9 cellular contexts compared by ENCODE assay signal in the genomic region with DNA sequence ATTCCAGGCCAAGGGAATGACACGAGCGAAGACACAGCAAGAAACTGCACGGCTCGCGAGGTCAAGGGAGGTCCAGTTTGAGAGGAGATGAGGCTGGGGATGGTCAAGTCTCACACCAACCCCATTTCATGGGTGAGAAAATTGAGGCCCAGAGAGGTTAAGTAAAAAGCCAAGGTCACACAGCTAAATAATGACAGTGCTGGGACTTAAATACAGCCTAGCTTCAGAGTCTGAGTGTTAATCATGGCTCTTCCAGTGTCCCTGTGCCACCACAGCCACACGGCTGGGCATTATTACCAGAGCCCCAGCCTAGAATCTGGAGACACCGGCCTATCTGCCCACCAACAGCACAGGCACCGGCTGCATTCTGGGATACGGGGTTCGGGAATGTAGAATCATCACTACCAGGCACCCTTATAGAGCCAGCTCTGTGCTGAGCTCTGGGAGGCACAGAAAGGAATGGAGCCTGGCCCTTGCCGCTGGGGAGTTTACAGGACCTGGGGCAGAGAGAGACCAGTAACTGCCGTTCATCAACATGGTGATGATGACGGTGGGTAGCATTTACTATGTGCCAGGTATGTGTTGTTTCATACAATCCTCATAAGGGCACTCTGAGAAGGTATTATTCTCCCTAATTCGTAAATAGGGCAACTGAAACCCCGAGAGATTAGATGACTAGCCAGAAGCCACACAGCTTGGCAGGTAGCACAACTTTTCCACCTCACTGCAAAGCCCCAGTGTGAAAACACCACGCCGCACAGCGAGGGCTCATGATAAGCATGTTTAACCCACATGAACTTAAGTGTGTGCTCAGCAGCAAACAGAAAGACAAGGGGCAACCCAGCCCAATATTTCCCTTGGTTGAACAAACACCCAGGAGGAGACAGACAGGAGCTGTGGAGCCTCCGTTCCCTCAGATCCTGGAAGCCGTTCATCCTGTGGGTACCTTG. TPM values are rescaled to one million over a fixed set of nuclear protein-coding genes. Genes with fewer than 3 reads are reported as not detected.
DNase-seq lines count a peak whose midpoint lies in the region; ATAC-seq and TF ChIP-seq lines count a peak whose summit lies in the region.
"Had no signal": no experiment of that assay in that cellular context is flagged by ENCODE, and none has a peak within 500 bp of the region (broad histone marks: within the 10 kb centered on the region; RNA-seq: fewer than 3 reads in every experiment).

No MANE protein-coding gene starts in this region.

- intact Hi-C loops in CD8-positive, alpha-beta T cell (cut with DNase I, micrococcal nuclease), result loop anchor here (2.0 to 5.0 kb wide), 7 partner anchors 19 to 181 kb away; partner anchors contain the start of genes CCDC86 (in 1 of the 2) and CD6 (in 1 of the 2)

- H4K8ac ChIP-seq in neuronal stem cell (ENCODE audit: low read depth, low read length), result no peak overlapping the region

- CTCF ChIA-PET in CD8-positive, alpha-beta T cell (lab: Charles Lee), result interaction anchor here (1.0 to 2.1 kb wide), 10 partner anchors 12 to 191 kb away, joined by 3 to 14 read pairs (median 4); partner anchors contain the start of gene CD6

- peak overlapping the region; percentile 95 for H3K27ac Mint-ChIP-seq in CD8-positive, alpha-beta T cell
- peak overlapping the region in 2 of 6 donors; percentile 13 to 36 for H3K27ac Mint-ChIP-seq in immature natural killer cell
- H3K27ac Mint-ChIP-seq: nephron had no signal

- no peak overlapping the region for H3K23ac ChIP-seq in neuronal stem cell (ENCODE audit: low read depth, low read length, poor library complexity)

- no peak overlapping the region for H3K4ac ChIP-seq in neuronal stem cell (ENCODE audit: low read length)

- peak overlapping the region; percentile 38 for H2BK15ac ChIP-seq in neuronal stem cell (ENCODE audit: low read length)

- H3K9ac ChIP-seq in NT2/D1 (ENCODE audit: insufficient read length, low read depth), result peak overlapping the region; percentile 50
- no peak overlapping the region for H3K9ac ChIP-seq in neuronal stem cell (ENCODE audit: low read depth, low read length, poor library complexity)

- H2AK5ac ChIP-seq in neuronal stem cell (ENCODE audit: low read depth, low read length), result no peak overlapping the region

- H3K9me3 ChIP-seq in CD8-positive, alpha-beta T cell (ENCODE audit: low read length), result no peaks in the 10 kb centered on the region
- H3K9me3 ChIP-seq in NT2/D1 (ENCODE audit: insufficient read depth, low read length), result no peaks in the 10 kb centered on the region
- H3K9me3 ChIP-seq in neuronal stem cell (replicated peaks in 1 of 2; ENCODE audit: control insufficient read depth in 2 of 2, insufficient read depth in 1 of 2, low read depth in 1 of 2, low read length in 2 of 2), result no peaks in the 10 kb centered on the region

- H3K18ac ChIP-seq in neuronal stem cell (ENCODE audit: low read length), result peak overlapping the region; percentile 48

- no peak overlapping the region for H3K4me2 ChIP-seq in neuronal stem cell (ENCODE audit: insufficient read depth, low read length, poor library complexity, severe bottlenecking)

- WGBS in neuronal stem cell (ENCODE audit: extremely low coverage in 2 of 2, insufficient read length in 2 of 2, insufficient replicate concordance in 1 of 2), 2 donors, result no CpG with 5 or more reads among the region's 20 CpGs

- no peak overlapping the region for H2BK120ac ChIP-seq in neuronal stem cell (ENCODE audit: low read depth, low read length)

- H2BK5ac ChIP-seq in neuronal stem cell (ENCODE audit: low read length), result no peak overlapping the region

- peak in 6 of 7 experiments; percentile 45 to 80 (median 70) for DNase-seq in CD8-positive, alpha-beta T cell
- DNase-seq in NT2/D1 (ENCODE audit: low read depth, low spot score) (no peak), neuronal stem cell (ENCODE audit: low spot score) (no peak), immature natural killer cell (no peak), mucosa of gallbladder (ENCODE audit: low spot score) (no peak), substantia nigra (lab: John Stamatoyannopoulos, UW) (no peak), GM20000 (ENCODE audit: low spot score) (no peak)
- peak; percentile 67 for DNase-seq in activated T-cell treated with anti-CD3 and anti-CD28 coated beads, Interleukin-2, amount 50 U/mL, for 4 hours

- peak overlapping the region; percentile 61 for H3K4me3 Mint-ChIP-seq in CD8-positive, alpha-beta T cell
- H3K4me3 Mint-ChIP-seq in activated T-cell treated with anti-CD3 and anti-CD28 coated beads, Interleukin-2, amount 50 U/mL, for 4 hours, result peak overlapping the region; percentile 69
- H3K4me3 Mint-ChIP-seq in immature natural killer cell, result peak overlapping the region in 1 of 5 donors; percentile 38
- H3K4me3 Mint-ChIP-seq: nephron had no signal

- TF ChIP-seq CTCF in CD8-positive, alpha-beta T cell (IDR thresholded peaks at IDR 0.05), result no peak
- no peak for TF ChIP-seq CTCF in GM20000 (IDR thresholded peaks at IDR 0.05; ENCODE audit: extremely low read depth, missing control alignments)

- H3K36me3 Mint-ChIP-seq in CD8-positive, alpha-beta T cell, result peaks cover 28% of the 10 kb centered on the region
- peaks cover 32% of the 10 kb centered on the region for H3K36me3 Mint-ChIP-seq in activated T-cell treated with anti-CD3 and anti-CD28 coated beads, Interleukin-2, amount 50 U/mL, for 4 hours (ENCODE audit: insufficient read depth)
- peaks cover 5 to 16% (median 8%) of the 10 kb centered on the region in 3 donors for H3K36me3 Mint-ChIP-seq in immature natural killer cell

- peaks cover 76% of the 10 kb centered on the region for H3K4me1 ChIP-seq in CD8-positive, alpha-beta T cell (ENCODE audit: insufficient read depth, low read length)
- H3K4me1 ChIP-seq in NT2/D1 (ENCODE audit: insufficient read depth, insufficient read length) (peaks cover 39% of the 10 kb centered on the region), neuronal stem cell (ENCODE audit: control insufficient read depth in 2 of 2, insufficient read depth in 1 of 2, low read depth in 1 of 2, low read length in 2 of 2) (peaks cover 9 to 13% of the 10 kb centered on the region in 2 donors)

- H2AFZ ChIP-seq in neuronal stem cell (ENCODE audit: low read length), result peak overlapping the region; percentile 15

- no peak overlapping the region for H3K4me3 ChIP-seq in CD8-positive, alpha-beta T cell (ENCODE audit: low read depth, low read length)
- no peak overlapping the region for H3K4me3 ChIP-seq in NT2/D1 (ENCODE audit: insufficient read length, low read depth)
- no peak overlapping the region for H3K4me3 ChIP-seq in neuronal stem cell (ENCODE audit: low read length in 2 of 2)

- peak overlapping the region; percentile 8 for H3K27ac ChIP-seq in CD8-positive, alpha-beta T cell (ENCODE audit: low read depth, low read length)
- H3K27ac ChIP-seq in neuronal stem cell (replicated peaks; ENCODE audit: low read length), result no peak overlapping the region
- H3K27ac ChIP-seq in substantia nigra (ENCODE audit: low read depth, low read length, poor library complexity, severe bottlenecking), result no peak overlapping the region

- H3K27me3 ChIP-seq in CD8-positive, alpha-beta T cell (ENCODE audit: insufficient read depth, low read length), result no peaks in the 10 kb centered on the region
- no peaks in the 10 kb centered on the region for H3K27me3 ChIP-seq in NT2/D1 (ENCODE audit: insufficient read depth, insufficient read length)
- peaks cover 0 to 45% (median 0%) of the 10 kb centered on the region in 3 experiments for H3K27me3 ChIP-seq in neuronal stem cell (ENCODE audit: control insufficient read depth in 3 of 3, insufficient read depth in 3 of 3, low read depth in 1 of 3, low read length in 3 of 3)

- peak; percentile 22 for ATAC-seq in CD8-positive, alpha-beta T cell
- ATAC-seq in activated T-cell treated with anti-CD3 and anti-CD28 coated beads, Interleukin-2, amount 50 U/mL, for 4 hours, result peak; percentile 30 to 42

- POLR2A ChIA-PET in CD8-positive, alpha-beta T cell (lab: Charles Lee), result interaction anchor here (0.7 to 2.2 kb wide), 13 partner anchors 16 to 110 kb away, joined by 3 to 17 read pairs (median 4); partner anchors contain the start of gene TMEM109

- no peaks in the 10 kb centered on the region for H3K27me3 Mint-ChIP-seq in CD8-positive, alpha-beta T cell (ENCODE audit: low read depth)
- H3K27me3 Mint-ChIP-seq in activated T-cell treated with anti-CD3 and anti-CD28 coated beads, Interleukin-2, amount 50 U/mL, for 4 hours (ENCODE audit: low read depth), result no peaks in the 10 kb centered on the region
- H3K27me3 Mint-ChIP-seq in immature natural killer cell (ENCODE audit: low read depth in 3 of 3), result peaks cover 0 to 12% (median 5%) of the 10 kb centered on the region in 3 donors

- no peaks in the 10 kb centered on the region for H3K79me1 ChIP-seq in neuronal stem cell (ENCODE audit: low read depth, low read length)

- peaks cover 13% of the 10 kb centered on the region for H3K36me3 ChIP-seq in CD8-positive, alpha-beta T cell (ENCODE audit: insufficient read depth, low read length)
- H3K36me3 ChIP-seq in NT2/D1 (ENCODE audit: insufficient read depth, insufficient read length, low read length) (no peaks in the 10 kb centered on the region), neuronal stem cell (replicated peaks in 1 of 2; ENCODE audit: control insufficient read depth in 2 of 2, insufficient read depth in 2 of 2, low read length in 2 of 2) (no peaks in the 10 kb centered on the region)

- H3K9me3 Mint-ChIP-seq in CD8-positive, alpha-beta T cell, result no peaks in the 10 kb centered on the region
- H3K9me3 Mint-ChIP-seq in activated T-cell treated with anti-CD3 and anti-CD28 coated beads, Interleukin-2, amount 50 U/mL, for 4 hours, result no peaks in the 10 kb centered on the region
- H3K9me3 Mint-ChIP-seq in immature natural killer cell, result peaks cover 0 to 2% (median 0%) of the 10 kb centered on the region in 6 donors
- H3K9me3 Mint-ChIP-seq: nephron had no signal

- no peak overlapping the region for H2BK12ac ChIP-seq in neuronal stem cell (ENCODE audit: low read length)

- peaks cover 81% of the 10 kb centered on the region for H3K4me1 Mint-ChIP-seq in CD8-positive, alpha-beta T cell (ENCODE audit: low read depth)
- peaks cover 84% of the 10 kb centered on the region for H3K4me1 Mint-ChIP-seq in activated T-cell treated with anti-CD3 and anti-CD28 coated beads, Interleukin-2, amount 50 U/mL, for 4 hours (ENCODE audit: low read depth)
- H3K4me1 Mint-ChIP-seq in immature natural killer cell, result peaks cover 46 to 50% of the 10 kb centered on the region in 2 donors

- H4K91ac ChIP-seq in neuronal stem cell (ENCODE audit: low read depth, low read length, poor library complexity), result no peak overlapping the region

- peak overlapping the region; percentile 58 for H3K14ac ChIP-seq in neuronal stem cell (ENCODE audit: low read length)

RNA-seq across cellular contexts. Expression of gene CD6, which starts 51.9 kb away (rescaled TPM):
- total RNA-seq in CD8-positive, alpha-beta T cell, result 100 to 1,000 TPM; 765 to 793 TPM
- 100 to 1,000 TPM; 638 to 711 (median 642) TPM for total RNA-seq in activated T-cell treated with anti-CD3 and anti-CD28 coated beads, Interleukin-2, amount 50 U/mL, for 4 hours
- 0.21 TPM for polyA plus RNA-seq in neuronal stem cell (2013, experiment 1 of 2)
- polyA plus RNA-seq in neuronal stem cell (2013, experiment 2 of 2), result 0.24 TPM
- 10 to 100 TPM; 17.3 to 47.3 (median 19.1) TPM for polyA plus RNA-seq in immature natural killer cell
- 5.3 TPM for total RNA-seq in mucosa of gallbladder

Comparison
In these comparisons a context has a peak if more than half of its experiments do, and no peak if none do; other contexts are left out.
1. DNase-seq: peak in CD8-positive, alpha-beta T cell (6 of 7) and activated T-cell treated with anti-CD3 and anti-CD28 coated beads, Interleukin-2, amount 50 U/mL, for 4 hours (single experiment); none in NT2/D1 (single experiment), neuronal stem cell (single experiment), immature natural killer cell (0 of 3), mucosa of gallbladder (single experiment), substantia nigra (0 of 49) and GM20000 (single experiment).
2. RNA of gene CD6, which starts 51.9 kb away (total RNA-seq): 765 to 793 TPM in CD8-positive, alpha-beta T cell and 638 to 711 TPM in activated T-cell treated with anti-CD3 and anti-CD28 coated beads, Interleukin-2, amount 50 U/mL, for 4 hours; 5.3 TPM in mucosa of gallbladder (single experiment); every median in the first group is over 100 times any median in the second.